ENCODE assay signal across 33 cellular contexts in genomic region chr1:197890936-197891335, GRCh38. TPM values are rescaled to one million over a fixed set of nuclear protein-coding genes. Genes with fewer than 3 reads are reported as not detected.
"Had no signal": no experiment of that assay in that cellular context is flagged by ENCODE, and none has a peak within 500 bp of the region (broad histone marks: within the 10 kb centered on the region; RNA-seq: fewer than 3 reads in every experiment).

No MANE protein-coding gene starts in this region.

- H3K4me3 Mint-ChIP-seq: activated B cell treated with CpG ODN at 0.5 μM for 24 hours; activated CD4-positive, alpha-beta memory T cell treated with anti-CD3 and anti-CD28 coated beads for 36 hours; activated naive CD4-positive, alpha-beta T cell treated with anti-CD3 and anti-CD28 coated beads, Interleukin-2, amount 10 ng/mL, durations not matched to agents 7 days and 5 days; activated naive CD8-positive, alpha-beta T cell; activated naive CD8-positive, alpha-beta T cell treated with anti-CD3 and anti-CD28 coated beads, Interleukin-2, amount 50 U/mL, for 24 hours; T-helper 1 cell treated with Interleukin-12 subunit alpha and Interleukin-12 subunit beta and Interleukin-4 antibody, amounts not matched to agents 30 μg/mL and 1 μg/mL, for 36 hours; T-helper 2 cell treated with Interferon-gamma antibody and Interleukin-4, amounts not matched to agents 5 μg/mL and 100 μg/mL, for 36 hours had no signal

- ATAC-seq: activated naive CD8-positive, alpha-beta T cell treated with anti-CD3 and anti-CD28 coated beads, Interleukin-2, amount 50 U/mL, for 24 hours; PC-3 had no signal

- H3K9me3 ChIP-seq: MG63, Peyer's patch, SJSA1, SK-N-SH had no signal

- H3K36me3 ChIP-seq: MG63, Peyer's patch, SJSA1 had no signal

- H3K27me3 Mint-ChIP-seq: brain had no signal

- H3K27ac Mint-ChIP-seq: activated B cell treated with CpG ODN at 0.5 μM for 24 hours; activated CD4-positive, alpha-beta memory T cell treated with anti-CD3 and anti-CD28 coated beads for 36 hours; activated naive CD4-positive, alpha-beta T cell treated with anti-CD3 and anti-CD28 coated beads, Interleukin-2, amount 10 ng/mL, durations not matched to agents 7 days and 5 days; activated naive CD8-positive, alpha-beta T cell; activated naive CD8-positive, alpha-beta T cell treated with anti-CD3 and anti-CD28 coated beads, Interleukin-2, amount 50 U/mL, for 24 hours; T-helper 1 cell treated with Interleukin-12 subunit alpha and Interleukin-12 subunit beta and Interleukin-4 antibody, amounts not matched to agents 30 μg/mL and 1 μg/mL, for 36 hours; T-helper 2 cell treated with Interferon-gamma antibody and Interleukin-4, amounts not matched to agents 5 μg/mL and 100 μg/mL, for 36 hours had no signal

- DNase-seq: activated B cell treated with CpG ODN at 0.5 μM for 24 hours; activated CD4-positive, alpha-beta memory T cell treated with anti-CD3 and anti-CD28 coated beads for 36 hours; activated CD4-positive, alpha-beta T cell treated with anti-CD3 and anti-CD28 coated beads for 4 hours; activated CD4-positive, alpha-beta T cell treated with anti-CD3 and anti-CD28 coated beads, Interleukin-2, amount 50 U/mL, for 1 hour; activated CD4-positive, CD25-positive, alpha-beta regulatory T cell treated with anti-CD3 and anti-CD28 coated beads, Interleukin-2, amount 50 U/mL, for 72 hours; activated CD8-positive, alpha-beta memory T cell treated with anti-CD3 and anti-CD28 coated beads, Interleukin-2, amount 50 U/mL, for 4 hours; activated effector memory CD4-positive, alpha-beta T cell treated with Interleukin-2 at 50 U/mL for 16 hours; activated naive CD4-positive, alpha-beta T cell treated with anti-CD3 and anti-CD28 coated beads, Interleukin-2, amount 10 ng/mL, durations not matched to agents 7 days and 5 days; activated naive CD8-positive, alpha-beta T cell treated with anti-CD3 and anti-CD28 coated beads, Interleukin-2, amount 50 U/mL, for 24 hours; activated T-cell treated with anti-CD3 and anti-CD28 coated beads, Interleukin-2, amount 50 U/mL, for 48 hours; cerebellar nuclear complex; Kasumi-1; KG1; MG63; MV-4-11; NCI-H1092 treated with DMSO at 0.1 percent for 48 hours; NCI-H1417; NCI-H146; NCI-H187; NCI-H2029 treated with DMSO at 0.1 percent for 48 hours; NCI-H226; NCI-H524 treated with DMSO at 0.1 percent for 48 hours; PC-3; Peyer's patch; RPMI8226; SHP77 treated with DMSO at 0.1 percent for 48 hours; SK-N-SH had no signal

- H3K27ac ChIP-seq: Peyer's patch, SJSA1 had no signal

- H3K36me3 Mint-ChIP-seq: activated naive CD4-positive, alpha-beta T cell treated with anti-CD3 and anti-CD28 coated beads, Interleukin-2, amount 10 ng/mL, durations not matched to agents 7 days and 5 days; activated naive CD8-positive, alpha-beta T cell; brain had no signal

- H3K9me3 Mint-ChIP-seq: activated B cell treated with CpG ODN at 0.5 μM for 24 hours; activated CD4-positive, alpha-beta memory T cell treated with anti-CD3 and anti-CD28 coated beads for 36 hours; activated naive CD4-positive, alpha-beta T cell treated with anti-CD3 and anti-CD28 coated beads, Interleukin-2, amount 10 ng/mL, durations not matched to agents 7 days and 5 days; activated naive CD8-positive, alpha-beta T cell treated with anti-CD3 and anti-CD28 coated beads, Interleukin-2, amount 50 U/mL, for 24 hours; brain; T-helper 1 cell treated with Interleukin-12 subunit alpha and Interleukin-12 subunit beta and Interleukin-4 antibody, amounts not matched to agents 30 μg/mL and 1 μg/mL, for 36 hours; T-helper 2 cell treated with Interferon-gamma antibody and Interleukin-4, amounts not matched to agents 5 μg/mL and 100 μg/mL, for 36 hours had no signal

- H3K9ac ChIP-seq: SK-N-SH had no signal

- H3K27me3 ChIP-seq: MG63, Peyer's patch, SJSA1 had no signal

- H3K4me2 ChIP-seq: SK-N-SH had no signal

- H3K4me1 ChIP-seq: Peyer's patch, SJSA1 had no signal

- H3K4me1 Mint-ChIP-seq: activated B cell treated with CpG ODN at 0.5 μM for 24 hours; activated naive CD4-positive, alpha-beta T cell treated with anti-CD3 and anti-CD28 coated beads, Interleukin-2, amount 10 ng/mL, durations not matched to agents 7 days and 5 days; activated naive CD8-positive, alpha-beta T cell treated with anti-CD3 and anti-CD28 coated beads, Interleukin-2, amount 50 U/mL, for 24 hours; brain had no signal

- H3K4me3 ChIP-seq: MG63, Peyer's patch, SJSA1 had no signal

RNA-seq across cellular contexts. Expression of gene LHX9, which starts 26.2 kb away (rescaled TPM):
- total RNA-seq: activated B cell treated with CpG ODN at 0.5 μM for 24 hours; activated CD4-positive, alpha-beta memory T cell treated with anti-CD3 and anti-CD28 coated beads for 36 hours; bronchial epithelial cell; Peyer's patch had no signal
